Comparison of ENCODE assay signal across 21 cellular contexts in genomic region chr12:123465084-123465483, GRCh38.
"Had no signal": no experiment of that assay in that cellular context is flagged by ENCODE, and none has a peak within 500 bp of the region (broad histone marks: within the 10 kb centered on the region; RNA-seq: fewer than 3 reads in every experiment).

No MANE protein-coding gene starts in this region.

- H3K27ac ChIP-seq: body of pancreas, spleen, thyroid gland had no signal

- H3K27me3 ChIP-seq: body of pancreas, spleen, thyroid gland had no signal

- H3K27ac Mint-ChIP-seq: activated CD4-positive, alpha-beta memory T cell treated with anti-CD3 and anti-CD28 coated beads for 36 hours; activated naive CD8-positive, alpha-beta T cell treated with anti-CD3 and anti-CD28 coated beads, Interleukin-2, amount 50 U/mL, for 24 hours; activated T-helper 1 cell treated with anti-CD3 and anti-CD28 coated beads, Interleukin-12 subunit alpha, Interleukin-12 subunit beta, Interleukin-2, Interleukin-4 antibody, amounts not matched to agents 30 ng/mL and 10 ng/mL and 1 ng/mL, durations not matched to agents 14 hours and 24 hours and 36 hours had no signal

- DNase-seq: activated CD4-positive, alpha-beta memory T cell treated with anti-CD3 and anti-CD28 coated beads for 36 hours; activated CD4-positive, alpha-beta T cell treated with anti-CD3 and anti-CD28 coated beads for 48 hours; activated gamma-delta T cell; activated naive CD4-positive, alpha-beta T cell treated with anti-CD3 and anti-CD28 coated beads, Interleukin-2, amount 50 U/mL, for 16 hours; activated naive CD8-positive, alpha-beta T cell treated with anti-CD3 and anti-CD28 coated beads, Interleukin-2, amount 50 U/mL, for 24 hours; body of pancreas; caudate nucleus; dermis blood vessel endothelial cell; effector memory CD4-positive, alpha-beta T cell; kidney; naive B cell; occipital lobe; posterior cingulate gyrus; spleen; stimulated activated CD4-positive, alpha-beta T cell treated with anti-CD3 and anti-CD28 coated beads, Interleukin-4, amount 100 ng/mL, for 4 hours; stimulated activated naive CD8-positive, alpha-beta T cell treated with anti-CD3 and anti-CD28 coated beads, Interleukin-15, Interleukin-2, amounts not matched to agents 100 U/mL and 50 U/mL, for 24 hours; thyroid gland had no signal

- ATAC-seq: activated naive CD8-positive, alpha-beta T cell treated with anti-CD3 and anti-CD28 coated beads, Interleukin-2, amount 50 U/mL, for 24 hours; body of pancreas; esophagus mucosa; stimulated activated naive CD8-positive, alpha-beta T cell treated with anti-CD3 and anti-CD28 coated beads, Interleukin-15, Interleukin-2, amounts not matched to agents 100 U/mL and 50 U/mL, for 24 hours had no signal

- H3K4me3 ChIP-seq: body of pancreas, lung, spleen, thyroid gland had no signal

- H3K27me3 Mint-ChIP-seq: activated CD4-positive, alpha-beta memory T cell treated with anti-CD3 and anti-CD28 coated beads for 36 hours; activated naive CD8-positive, alpha-beta T cell treated with anti-CD3 and anti-CD28 coated beads, Interleukin-2, amount 50 U/mL, for 24 hours; naive B cell had no signal

- H3K4me3 Mint-ChIP-seq: activated CD4-positive, alpha-beta memory T cell treated with anti-CD3 and anti-CD28 coated beads for 36 hours; activated naive CD8-positive, alpha-beta T cell treated with anti-CD3 and anti-CD28 coated beads, Interleukin-2, amount 50 U/mL, for 24 hours; activated T-helper 1 cell treated with anti-CD3 and anti-CD28 coated beads, Interleukin-12 subunit alpha, Interleukin-12 subunit beta, Interleukin-2, Interleukin-4 antibody, amounts not matched to agents 30 ng/mL and 10 ng/mL and 1 ng/mL, durations not matched to agents 14 hours and 24 hours and 36 hours; naive B cell; neural crest cell had no signal

- H3K9me3 ChIP-seq: body of pancreas, spleen, thyroid gland had no signal

- H3K9me3 Mint-ChIP-seq: activated CD4-positive, alpha-beta memory T cell treated with anti-CD3 and anti-CD28 coated beads for 36 hours; activated naive CD8-positive, alpha-beta T cell treated with anti-CD3 and anti-CD28 coated beads, Interleukin-2, amount 50 U/mL, for 24 hours; activated T-helper 1 cell treated with anti-CD3 and anti-CD28 coated beads, Interleukin-12 subunit alpha, Interleukin-12 subunit beta, Interleukin-2, Interleukin-4 antibody, amounts not matched to agents 30 ng/mL and 10 ng/mL and 1 ng/mL, durations not matched to agents 14 hours and 24 hours and 36 hours; naive B cell; neural crest cell had no signal
